8 cellular contexts compared by ENCODE assay signal in the genomic region with DNA sequence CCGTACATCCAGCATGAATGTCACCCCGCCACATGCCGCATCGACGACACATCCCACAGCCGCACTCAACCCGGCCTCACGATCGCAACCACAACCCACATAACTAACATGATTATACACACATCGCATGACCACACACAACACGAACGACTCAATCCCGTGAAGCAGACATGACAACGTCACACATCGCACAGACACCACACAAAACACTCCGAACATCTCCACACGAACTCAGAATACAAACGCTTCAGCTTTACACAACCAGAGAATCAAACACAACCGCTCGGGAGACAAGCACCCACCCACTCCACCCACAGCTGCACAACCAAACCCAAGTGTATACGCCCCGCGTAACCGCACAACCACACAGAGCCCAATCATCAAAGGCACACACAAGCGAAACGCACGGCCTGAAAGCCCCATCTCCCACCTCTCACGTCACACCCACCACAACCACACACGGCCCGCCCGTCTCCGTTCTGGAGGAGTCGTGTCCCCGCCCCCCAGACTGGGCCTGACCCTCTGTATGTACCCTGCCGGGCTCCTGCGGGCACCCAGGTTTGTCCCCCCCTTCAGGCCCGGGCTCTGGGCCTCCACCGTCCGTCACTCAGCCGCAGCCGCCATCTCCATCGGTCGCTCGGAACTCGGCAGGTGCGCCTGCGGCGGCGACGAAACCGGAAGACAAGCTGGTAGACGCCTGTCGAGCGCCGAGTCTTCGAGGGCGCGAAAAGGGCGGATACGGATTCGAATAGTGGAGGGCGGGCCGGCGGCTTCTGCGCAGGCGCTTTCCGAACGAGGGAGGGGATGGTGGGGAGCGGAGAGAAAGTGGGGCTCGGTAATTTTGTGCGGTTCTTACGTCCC. TPM values are rescaled to one million over a fixed set of nuclear protein-coding genes. Genes with fewer than 3 reads are reported as not detected.
DNase-seq lines count a peak whose midpoint lies in the region; ATAC-seq and TF ChIP-seq lines count a peak whose summit lies in the region.

Gene RBSN, minus strand, starts transcription at position 646 of the 861 bp plus-strand sequence. CDS start 3,028 bp downstream, outside the sequence.

- H3K27ac Mint-ChIP-seq in CD14-positive monocyte: peak within 1 kb of the TSS; percentile 82 to 96 (median 91)

- no peaks in the 10 kb centered on the region for H3K9me3 ChIP-seq in liver (ENCODE audit: control insufficient read depth in 4 of 4, low read length in 3 of 4)

- peak within 1 kb of the TSS in 57 of 59 donors; percentile 27 to 95 (median 87) for H3K27ac ChIP-seq in dorsolateral prefrontal cortex
- peak within 1 kb of the TSS; percentile 81 to 93 for H3K27ac ChIP-seq in liver (ENCODE audit: low read depth in 1 of 2, low read length in 2 of 2)

- peak; percentile 83 for ATAC-seq in GM19372 (IDR thresholded peaks at IDR 0.05; ENCODE audit: low read depth, unreplicated experiment)
- peak; percentile 87 for ATAC-seq in HG03521 (IDR thresholded peaks at IDR 0.05; ENCODE audit: unreplicated experiment)

- H3K4me3 ChIP-seq in dorsolateral prefrontal cortex (peak within 1 kb of the TSS; percentile 70 to 99 (median 90)), liver (ENCODE audit: low read depth in 1 of 3, low read length in 3 of 3) (peak within 1 kb of the TSS; percentile 86 to 99 (median 95))

- peak within 1 kb of the TSS; percentile 89 to 97 for H3K9ac ChIP-seq in liver (ENCODE audit: low read depth in 1 of 2, low read length in 2 of 2)

- H3K27me3 ChIP-seq in dorsolateral prefrontal cortex: no peaks in the 10 kb centered on the region
- no peaks in the 10 kb centered on the region for H3K27me3 ChIP-seq in liver (ENCODE audit: control insufficient read depth in 4 of 4, insufficient read depth in 4 of 4, low read length in 3 of 4)

- peaks cover 9 to 38% (median 23%) of the 10 kb centered on the region in 4 donors for H3K4me1 ChIP-seq in liver (ENCODE audit: control insufficient read depth in 4 of 4, insufficient read depth in 4 of 4, low read length in 3 of 4)

- peaks cover 0 to 25% (median 22%) of the 10 kb centered on the region in 4 donors for H3K36me3 ChIP-seq in liver (ENCODE audit: control insufficient read depth in 4 of 4, insufficient read depth in 3 of 4, low read depth in 1 of 4, low read length in 3 of 4)

- peaks cover 24 to 28% of the 10 kb centered on the region in 2 donors for H3K36me3 Mint-ChIP-seq in CD14-positive monocyte

- TF ChIP-seq CTCF in CD14-positive monocyte (IDR thresholded peaks at IDR 0.05) (no peak), dorsolateral prefrontal cortex (IDR thresholded peaks at IDR 0.05 in 54 of 56, conservative IDR thresholded peaks at IDR 0.05 in 2 of 56; ENCODE audit: low read depth in 1 of 56, partially characterized antibody in 56 of 56) (peak in 27 of 56 donors; percentile 11 to 52 (median 32)), liver (IDR thresholded peaks at IDR 0.05; ENCODE audit: low read depth, low read length, missing input control) (no peak)

- H3K4me3 Mint-ChIP-seq in CD14-positive monocyte: peak within 1 kb of the TSS; percentile 88 to 100

- H3K27me3 Mint-ChIP-seq in CD14-positive monocyte (ENCODE audit: low read depth in 3 of 3): no peaks in the 10 kb centered on the region

- peaks cover 41% of the 10 kb centered on the region for H3K4me1 Mint-ChIP-seq in CD14-positive monocyte

- peak; percentile 17 to 23 for TF ChIP-seq RAD21 in liver (IDR thresholded peaks at IDR 0.05)

- under 1% methylated on average over 72 of the region's 72 CpGs for WGBS in liver

- no peaks in the 10 kb centered on the region for H3K9me3 Mint-ChIP-seq in CD14-positive monocyte

- DNase-seq in CD14-positive monocyte (ENCODE audit: low spot score): peak; percentile 94
- peak; percentile 95 for DNase-seq in NCI-H82 (lab: John Stamatoyannopoulos, UW)
- peak; percentile 94 to 96 for DNase-seq in activated CD4-positive, alpha-beta T cell treated with anti-CD3 and anti-CD28 coated beads, Interleukin-2, amount 50 U/mL, for 48 hours
- peak; percentile 92 to 97 (median 96) for DNase-seq in dorsolateral prefrontal cortex
- DNase-seq in stimulated activated CD4-positive, alpha-beta T cell treated with anti-CD3 and anti-CD28 coated beads, Interleukin-4, amount 100 ng/mL, for 1 hour: peak; percentile 96

- intact Hi-C loops in CD14-positive monocyte (cut with micrococcal nuclease) (loop anchor here in 1 of 2 donors (10.0 kb wide), 1 partner anchor 154 kb away; the partner anchor contains the start of gene NR2C2), dorsolateral prefrontal cortex (cut with DNase I) (loop anchor here (1.0 to 10.0 kb wide), 5 partner anchors 33 to 446 kb away; partner anchors contain the start of genes NR2C2 (in 2 of the 2), CAPN7 (in 1 of the 2), CCDC174 (in 1 of the 2) and MRPS25 (in 1 of the 2))

TF ChIP-seq in liver, 16 proteins besides CTCF, POLR2A, EP300 and RAD21:
- TF ChIP-seq FOXA2 (IDR thresholded peaks at IDR 0.05) (no peak), ATF3 (IDR thresholded peaks at IDR 0.05) (peak; percentile 50), ZBTB33 (IDR thresholded peaks at IDR 0.05) (peak; percentile 58), JUND (IDR thresholded peaks at IDR 0.05) (no peak), TAF1 (conservative IDR thresholded peaks at IDR 0.05) (peak; percentile 37), HNF4G (IDR thresholded peaks at IDR 0.05) (no peak), EGR1 (IDR thresholded peaks at IDR 0.05; ENCODE audit: low read depth in 2 of 2) (peak in 1 of 2 donors; percentile 14), GABPA (IDR thresholded peaks at IDR 0.05 in 1 of 2, conservative IDR thresholded peaks at IDR 0.05 in 1 of 2) (peak; percentile 66 to 92), FOXA1 (IDR thresholded peaks at IDR 0.05) (no peak), NR2F2 (IDR thresholded peaks at IDR 0.05) (peak; percentile 24), HNF4A (conservative IDR thresholded peaks at IDR 0.05) (peak; percentile 27 to 50), SP1 (IDR thresholded peaks at IDR 0.05) (peak; percentile 69), RXRA (IDR thresholded peaks at IDR 0.05) (peak; percentile 51 to 53), MAX (IDR thresholded peaks at IDR 0.05) (peak; percentile 65), YY1 (IDR thresholded peaks at IDR 0.05) (peak; percentile 98)
- TF ChIP-seq, protein P1, sequence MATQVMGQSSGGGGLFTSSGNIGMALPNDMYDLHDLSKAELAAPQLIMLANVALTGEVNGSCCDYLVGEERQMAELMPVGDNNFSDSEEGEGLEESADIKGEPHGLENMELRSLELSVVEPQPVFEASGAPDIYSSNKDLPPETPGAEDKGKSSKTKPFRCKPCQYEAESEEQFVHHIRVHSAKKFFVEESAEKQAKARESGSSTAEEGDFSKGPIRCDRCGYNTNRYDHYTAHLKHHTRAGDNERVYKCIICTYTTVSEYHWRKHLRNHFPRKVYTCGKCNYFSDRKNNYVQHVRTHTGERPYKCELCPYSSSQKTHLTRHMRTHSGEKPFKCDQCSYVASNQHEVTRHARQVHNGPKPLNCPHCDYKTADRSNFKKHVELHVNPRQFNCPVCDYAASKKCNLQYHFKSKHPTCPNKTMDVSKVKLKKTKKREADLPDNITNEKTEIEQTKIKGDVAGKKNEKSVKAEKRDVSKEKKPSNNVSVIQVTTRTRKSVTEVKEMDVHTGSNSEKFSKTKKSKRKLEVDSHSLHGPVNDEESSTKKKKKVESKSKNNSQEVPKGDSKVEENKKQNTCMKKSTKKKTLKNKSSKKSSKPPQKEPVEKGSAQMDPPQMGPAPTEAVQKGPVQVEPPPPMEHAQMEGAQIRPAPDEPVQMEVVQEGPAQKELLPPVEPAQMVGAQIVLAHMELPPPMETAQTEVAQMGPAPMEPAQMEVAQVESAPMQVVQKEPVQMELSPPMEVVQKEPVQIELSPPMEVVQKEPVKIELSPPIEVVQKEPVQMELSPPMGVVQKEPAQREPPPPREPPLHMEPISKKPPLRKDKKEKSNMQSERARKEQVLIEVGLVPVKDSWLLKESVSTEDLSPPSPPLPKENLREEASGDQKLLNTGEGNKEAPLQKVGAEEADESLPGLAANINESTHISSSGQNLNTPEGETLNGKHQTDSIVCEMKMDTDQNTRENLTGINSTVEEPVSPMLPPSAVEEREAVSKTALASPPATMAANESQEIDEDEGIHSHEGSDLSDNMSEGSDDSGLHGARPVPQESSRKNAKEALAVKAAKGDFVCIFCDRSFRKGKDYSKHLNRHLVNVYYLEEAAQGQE (IDR thresholded peaks at IDR 0.05): peak; percentile 82

RNA-seq across cellular contexts. Expression of gene RBSN, which starts in this region (rescaled TPM):
- polyA plus RNA-seq in CD14-positive monocyte (10 to 100 TPM in 1 of 2 donors, 1 to 10 TPM in 1; 6.7 to 10.1 TPM), liver (1 to 10 TPM; 5.6 to 10.0 TPM)
- total RNA-seq in dorsolateral prefrontal cortex (10 to 100 TPM; 39.4 to 74.3 (median 61.4) TPM), liver (10 to 100 TPM; 13.9 to 18.3 TPM)

Comparison
In these comparisons a context has a peak if more than half of its experiments do, and no peak if none do; other contexts are left out.
1. Peak in every context shown above with its lines: DNase-seq, ATAC-seq, H3K4me3 ChIP-seq and H3K27ac ChIP-seq.